Comparison of ENCODE assay signal across 11 cellular contexts in the genomic region with DNA sequence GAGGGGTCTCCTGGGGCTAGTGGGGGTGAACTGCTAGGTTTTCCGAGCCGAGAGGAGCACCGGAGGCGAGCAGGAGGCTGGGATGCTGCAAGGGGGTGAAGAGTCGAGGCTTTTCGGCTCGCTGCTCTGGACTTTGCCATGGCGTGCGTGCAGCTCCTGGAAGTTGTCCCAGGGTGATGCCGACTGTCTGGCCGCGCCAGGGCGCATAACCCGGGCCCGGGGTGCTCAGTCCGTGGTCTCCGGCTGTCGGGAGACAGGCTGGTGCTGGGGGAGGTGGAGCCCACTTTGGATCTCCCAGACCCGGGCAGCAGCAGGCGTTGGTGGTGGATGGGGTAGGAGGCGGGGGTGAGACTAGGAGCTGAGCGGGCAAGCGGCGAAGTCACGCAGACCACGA. TPM values are rescaled to one million over a fixed set of nuclear protein-coding genes. Genes with fewer than 3 reads are reported as not detected.
A peak's percentile ranks its signal among the peaks of the same experiment; 100 is the strongest.
DNase-seq lines count a peak whose midpoint lies in the region; ATAC-seq and TF ChIP-seq lines count a peak whose summit lies in the region.
"Had no signal": no experiment of that assay in that cellular context is flagged by ENCODE, and none has a peak within 500 bp of the region (broad histone marks: within the 10 kb centered on the region; RNA-seq: fewer than 3 reads in every experiment).

No MANE protein-coding gene starts in this region.

- H3K9ac ChIP-seq in PC-3 (ENCODE audit: low read length) (no peak overlapping the region), neuronal stem cell (ENCODE audit: low read depth, low read length, poor library complexity) (peak overlapping the region; percentile 77)

- H4K20me1 ChIP-seq in PC-3 (ENCODE audit: low read length) = no peaks in the 10 kb centered on the region

- CTCF ChIA-PET in PC-3 (lab: Charles Lee) = no interaction called here

- POLR2A ChIA-PET in PC-3 (lab: Charles Lee; ENCODE audit: unreplicated experiment) = no interaction called here

- 0 out of 2 replicates have a peak overlapping the region, but pooled peaks have one; percentile 66 for H3K4me2 ChIP-seq in PC-3 (ENCODE audit: low read length)
- H3K4me2 ChIP-seq in neuronal stem cell (ENCODE audit: insufficient read depth, low read length, poor library complexity, severe bottlenecking) = peak overlapping the region; percentile 49

- H3K27ac ChIP-seq in PC-3 (ENCODE audit: low read length) (no peak overlapping the region), neuronal stem cell (replicated peaks; ENCODE audit: low read length) (no peak overlapping the region)

- H3K9me2 ChIP-seq in PC-3 (replicated peaks; ENCODE audit: low read length) = no peaks in the 10 kb centered on the region

- peak overlapping the region; percentile 37 for H2BK15ac ChIP-seq in neuronal stem cell (ENCODE audit: low read length)

- peak overlapping the region; percentile 31 for H2BK120ac ChIP-seq in neuronal stem cell (ENCODE audit: low read depth, low read length)

- H3K4me3 ChIP-seq in AG10803 (ENCODE audit: low read length) (peak overlapping the region; percentile 75), PC-3 (ENCODE audit: low read length) (0 out of 2 replicates have a peak overlapping the region, but pooled peaks have one; percentile 27), fibroblast of mammary gland (ENCODE audit: control insufficient read depth, low read depth, low read length) (peak overlapping the region; percentile 44), neuronal stem cell (ENCODE audit: low read length in 2 of 2) (peak overlapping the region in 1 of 2 donors; percentile 81)

- H3K18ac ChIP-seq in neuronal stem cell (ENCODE audit: low read length) = peak overlapping the region; percentile 83

- no CpG with 5 or more reads among the region's 26 CpGs for WGBS in neuronal stem cell (ENCODE audit: extremely low coverage in 2 of 2, insufficient read length in 2 of 2, insufficient replicate concordance in 1 of 2), 2 donors

- DNase-seq in AG10803 (ENCODE audit: low read depth) (peak; percentile 36), PC-3 (no peak), fibroblast of mammary gland (ENCODE audit: low read depth) (peak; percentile 10), neuronal stem cell (ENCODE audit: low spot score) (no peak)
- DNase-seq: activated CD4-positive, alpha-beta T cell treated with anti-CD3 and anti-CD28 coated beads, Interleukin-2, amount 50 U/mL, for 1 hour; DMS 273 treated with DMSO at 0.1 percent for 48 hours; NCI-H146 had no signal

- peaks cover 34% of the 10 kb centered on the region for H3K27me3 ChIP-seq in PC-3 (ENCODE audit: low read length)
- peaks cover 0 to 56% (median 0%) of the 10 kb centered on the region in 3 experiments for H3K27me3 ChIP-seq in neuronal stem cell (ENCODE audit: control insufficient read depth in 3 of 3, insufficient read depth in 3 of 3, low read depth in 1 of 3, low read length in 3 of 3)

- H3K4ac ChIP-seq in neuronal stem cell (ENCODE audit: low read length) = no peak overlapping the region

- H2AK5ac ChIP-seq in neuronal stem cell (ENCODE audit: low read depth, low read length) = no peak overlapping the region

- no peaks in the 10 kb centered on the region for H3K4me1 ChIP-seq in PC-3 (ENCODE audit: insufficient read depth, low read length)
- peaks cover 0 to 4% of the 10 kb centered on the region in 2 donors for H3K4me1 ChIP-seq in neuronal stem cell (ENCODE audit: control insufficient read depth in 2 of 2, insufficient read depth in 1 of 2, low read depth in 1 of 2, low read length in 2 of 2)

- intact Hi-C loops in PC-3 (cut with micrococcal nuclease) = no loop called here

- H3K14ac ChIP-seq in neuronal stem cell (ENCODE audit: low read length) = no peak overlapping the region

- H3K23ac ChIP-seq in neuronal stem cell (ENCODE audit: low read depth, low read length, poor library complexity) = no peak overlapping the region

- BruUV-seq in PC-3 (replicated peaks; lab: Mats Ljungman, UMichigan) = no TSS peak

- H3K36me3 ChIP-seq in PC-3 (ENCODE audit: low read depth, low read length) (no peaks in the 10 kb centered on the region), neuronal stem cell (replicated peaks in 1 of 2; ENCODE audit: control insufficient read depth in 2 of 2, insufficient read depth in 2 of 2, low read length in 2 of 2) (no peaks in the 10 kb centered on the region)

- no peak overlapping the region for H2BK12ac ChIP-seq in neuronal stem cell (ENCODE audit: low read length)

- H4K8ac ChIP-seq in neuronal stem cell (ENCODE audit: low read depth, low read length) = no peak overlapping the region

- H3F3A ChIP-seq in PC-3 (ENCODE audit: low read length, unreplicated experiment) = no peaks in the 10 kb centered on the region

- TF ChIP-seq CTCF in AG10803 (conservative IDR thresholded peaks at IDR 0.05; ENCODE audit: low read length) = no peak
- TF ChIP-seq CTCF in PC-3 (conservative IDR thresholded peaks at IDR 0.05; ENCODE audit: low read depth, low read length) = no peak
- TF ChIP-seq CTCF in fibroblast of mammary gland (conservative IDR thresholded peaks at IDR 0.05; ENCODE audit: control insufficient read depth, insufficient read depth, low read depth, low read length) = no peak

- no peaks in the 10 kb centered on the region for H3K79me2 ChIP-seq in PC-3 (ENCODE audit: low read length)

- peak; percentile 54 for ATAC-seq in PC-3
- no peak for ATAC-seq in GM19463 (IDR thresholded peaks at IDR 0.05; ENCODE audit: unreplicated experiment)
- no peak for ATAC-seq in GM18867 (IDR thresholded peaks at IDR 0.05; ENCODE audit: unreplicated experiment)
- ATAC-seq in GM19035 (IDR thresholded peaks at IDR 0.05; ENCODE audit: unreplicated experiment) = no peak
- no peak for ATAC-seq in esophagus mucosa

- H3K79me1 ChIP-seq in neuronal stem cell (ENCODE audit: low read depth, low read length) = no peaks in the 10 kb centered on the region

- H2AFZ ChIP-seq in PC-3 (ENCODE audit: low read length) (no peak overlapping the region), neuronal stem cell (ENCODE audit: low read length) (no peak overlapping the region)

- H4K91ac ChIP-seq in neuronal stem cell (ENCODE audit: low read depth, low read length, poor library complexity) = no peak overlapping the region

- no peak overlapping the region for H2BK5ac ChIP-seq in neuronal stem cell (ENCODE audit: low read length)

- H3K9me3 ChIP-seq in PC-3 (ENCODE audit: low read length) (no peaks in the 10 kb centered on the region), neuronal stem cell (replicated peaks in 1 of 2; ENCODE audit: control insufficient read depth in 2 of 2, insufficient read depth in 1 of 2, low read depth in 1 of 2, low read length in 2 of 2) (no peaks in the 10 kb centered on the region)

RNA-seq across cellular contexts. Expression of a gene that starts 0.8 kb away (rescaled TPM):
- total RNA-seq in PC-3 (2014; rRNA removed) (not detected in 2 replicates), esophagus mucosa (0.36 TPM)
- 4.2 TPM for polyA plus RNA-seq in neuronal stem cell (2013, experiment 1 of 2)
- polyA plus RNA-seq in neuronal stem cell (2013, experiment 2 of 2) = 3.8 TPM

Comparison
In these comparisons a context has a peak if more than half of its experiments do, and no peak if none do; other contexts are left out.
1. DNase-seq: peak in AG10803 (single experiment) and fibroblast of mammary gland (single experiment); none in PC-3 (single experiment) and neuronal stem cell (single experiment).